2 cellular contexts compared by ENCODE assay signal in the genomic region with DNA sequence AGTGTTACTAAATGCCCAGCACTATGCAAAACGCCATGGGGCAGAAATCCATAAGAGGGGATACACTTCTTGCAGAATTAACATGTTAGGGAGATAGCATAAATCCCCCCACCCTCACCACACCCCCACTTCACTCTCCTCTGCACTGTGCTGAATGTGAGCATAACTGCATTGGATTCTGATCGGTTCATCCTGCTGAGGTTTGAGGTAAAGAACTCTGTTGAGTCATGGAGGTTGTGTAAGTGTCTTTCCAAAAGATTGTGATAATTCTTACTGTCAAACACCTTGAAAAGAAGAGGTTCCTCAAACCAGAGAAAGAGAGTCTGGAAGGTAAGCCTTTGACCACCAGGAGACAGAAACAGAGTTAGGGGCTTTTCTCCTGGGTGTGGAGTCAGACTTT.
A peak's percentile ranks its signal among the peaks of the same experiment; 100 is the strongest.
TF ChIP-seq lines count a peak whose summit lies in the region.

No MANE protein-coding gene starts in this region.

TF ChIP-seq in A549, 52 proteins besides CTCF, POLR2A, EP300 and RAD21:
- TF ChIP-seq CBX2 (IDR thresholded peaks at IDR 0.05; ENCODE audit: borderline replicate concordance, low read depth) = no peak
- TF ChIP-seq MAZ (IDR thresholded peaks at IDR 0.05; ENCODE audit: borderline replicate concordance, low read depth, low read length) = no peak
- no peak for TF ChIP-seq ZC3H11A (IDR thresholded peaks at IDR 0.05)
- TF ChIP-seq RARB (CRISPR knock-in tag; IDR thresholded peaks at IDR 0.05) = no peak
- TF ChIP-seq CEBPB (IDR thresholded peaks at IDR 0.05) = peak in 1 of 2 experiments; percentile 22; a peak in 1 of 4 replicates
- TF ChIP-seq KDM1A (IDR thresholded peaks at IDR 0.05; ENCODE audit: low read depth) = no peak
- TF ChIP-seq RNF2 (IDR thresholded peaks at IDR 0.05; ENCODE audit: borderline replicate concordance, low read depth) = no peak
- TF ChIP-seq POLR2AphosphoS2 (conservative IDR thresholded peaks at IDR 0.05; ENCODE audit: low read length) = no peak

TF ChIP-seq in SK-N-SH, 30 proteins besides CTCF, POLR2A, EP300 and RAD21:
- TF ChIP-seq RCOR1 (IDR thresholded peaks at IDR 0.05; ENCODE audit: low read length) (no peak), YY1 (IDR thresholded peaks at IDR 0.05; ENCODE audit: low read depth) (no peak), POLR2AphosphoS5 (IDR thresholded peaks at IDR 0.05; ENCODE audit: low read depth, low read length) (no peak), NFIC (IDR thresholded peaks at IDR 0.05; ENCODE audit: borderline replicate concordance) (no peak), GATA2 (CRISPR knock-in tag; IDR thresholded peaks at IDR 0.05) (no peak), GABPA (IDR thresholded peaks at IDR 0.05; ENCODE audit: low read depth) (no peak), TAF1 (IDR thresholded peaks at IDR 0.05; ENCODE audit: borderline replicate concordance, low read depth, low read length) (no peak), SMC3 (IDR thresholded peaks at IDR 0.05; ENCODE audit: low read depth, low read length) (no peak), SIN3A (IDR thresholded peaks at IDR 0.05; ENCODE audit: borderline replicate concordance, low read depth, low read length) (no peak), CHD2 (IDR thresholded peaks at IDR 0.05; ENCODE audit: low read length, partially characterized antibody) (no peak), FOXM1 (IDR thresholded peaks at IDR 0.05; ENCODE audit: low read depth) (no peak), TCF12 (IDR thresholded peaks at IDR 0.05) (no peak)
- TF ChIP-seq, protein P1, sequence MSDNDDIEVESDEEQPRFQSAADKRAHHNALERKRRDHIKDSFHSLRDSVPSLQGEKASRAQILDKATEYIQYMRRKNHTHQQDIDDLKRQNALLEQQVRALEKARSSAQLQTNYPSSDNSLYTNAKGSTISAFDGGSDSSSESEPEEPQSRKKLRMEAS (IDR thresholded peaks at IDR 0.05; ENCODE audit: low read depth) = no peak
- TF ChIP-seq, protein P2, sequence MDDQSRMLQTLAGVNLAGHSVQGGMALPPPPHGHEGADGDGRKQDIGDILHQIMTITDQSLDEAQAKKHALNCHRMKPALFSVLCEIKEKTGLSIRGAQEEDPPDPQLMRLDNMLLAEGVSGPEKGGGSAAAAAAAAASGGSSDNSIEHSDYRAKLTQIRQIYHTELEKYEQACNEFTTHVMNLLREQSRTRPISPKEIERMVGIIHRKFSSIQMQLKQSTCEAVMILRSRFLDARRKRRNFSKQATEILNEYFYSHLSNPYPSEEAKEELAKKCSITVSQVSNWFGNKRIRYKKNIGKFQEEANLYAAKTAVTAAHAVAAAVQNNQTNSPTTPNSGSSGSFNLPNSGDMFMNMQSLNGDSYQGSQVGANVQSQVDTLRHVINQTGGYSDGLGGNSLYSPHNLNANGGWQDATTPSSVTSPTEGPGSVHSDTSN (IDR thresholded peaks at IDR 0.05) = no peak
